1 cellular context compared by ENCODE assay signal in genomic region chr1:169697769-169698168, GRCh38.
TF ChIP-seq lines count a peak whose summit lies in the region.

No MANE protein-coding gene starts in this region.

TF ChIP-seq in GM12878, 131 proteins besides CTCF, POLR2A, EP300 and RAD21 (continued from another document):
- TF ChIP-seq ZNF687 (IDR thresholded peaks at IDR 0.05) (peak; percentile 41; the same call in 1 of the 2 replicates), PAX8 (IDR thresholded peaks at IDR 0.05) (no peak), SREBF1 (IDR thresholded peaks at IDR 0.05; ENCODE audit: low read length) (no peak), POU2F2 (IDR thresholded peaks at IDR 0.05; ENCODE audit: borderline replicate concordance, low read depth, low read length) (no peak), CBX5 (IDR thresholded peaks at IDR 0.05; ENCODE audit: low read depth) (no peak), ZZZ3 (IDR thresholded peaks at IDR 0.05; ENCODE audit: control insufficient read depth, insufficient read length, low read depth) (no peak), IRF3 (IDR thresholded peaks at IDR 0.05) (no peak), IKZF2 (IDR thresholded peaks at IDR 0.05) (peak; percentile 67 to 68), ELK1 (IDR thresholded peaks at IDR 0.05; ENCODE audit: low read depth, low read length) (no peak), SRF (IDR thresholded peaks at IDR 0.05; ENCODE audit: low read depth in 2 of 2, low read length in 2 of 2) (no peak), RELB (IDR thresholded peaks at IDR 0.05; ENCODE audit: low read depth) (0 out of 2 replicates have a peak, but pooled peaks have one; percentile 37), RBBP5 (conservative IDR thresholded peaks at IDR 0.05) (no peak), POLR2AphosphoS5 (IDR thresholded peaks at IDR 0.05; ENCODE audit: low read length) (no peak), ZSCAN29 (IDR thresholded peaks at IDR 0.05) (no peak), SIN3A (IDR thresholded peaks at IDR 0.05; ENCODE audit: low read depth, low read length) (no peak), BRCA1 (IDR thresholded peaks at IDR 0.05; ENCODE audit: low read depth, low read length) (no peak), MYC (IDR thresholded peaks at IDR 0.05; ENCODE audit: insufficient read depth, insufficient read length, insufficient replicate concordance, low read length, severe bottlenecking) (no peak), HDAC6 (IDR thresholded peaks at IDR 0.05; ENCODE audit: unreplicated experiment) (no peak), RCOR1 (conservative IDR thresholded peaks at IDR 0.05; ENCODE audit: low read depth, low read length) (no peak), RUNX3 (IDR thresholded peaks at IDR 0.05; ENCODE audit: low read length) (peak; percentile 14; the same call in 1 of the 2 replicates), RFX5 (IDR thresholded peaks at IDR 0.05; ENCODE audit: low read depth, low read length) (no peak), ETV6 (conservative IDR thresholded peaks at IDR 0.05 in 1 of 2, IDR thresholded peaks at IDR 0.05 in 1 of 2; ENCODE audit: borderline replicate concordance in 1 of 2, low read depth in 1 of 2) (peak in 1 of 2 experiments; percentile 73; a peak in 1 of 4 replicates), MEF2A (IDR thresholded peaks at IDR 0.05; ENCODE audit: insufficient read depth, low read depth, low read length) (no peak), MXI1 (IDR thresholded peaks at IDR 0.05; ENCODE audit: low read depth, low read length) (no peak), ASH2L (IDR thresholded peaks at IDR 0.05; ENCODE audit: borderline replicate concordance, low read depth) (no peak), JUND (IDR thresholded peaks at IDR 0.05; ENCODE audit: low read depth, low read length) (no peak)
